Comparison of ENCODE assay signal across 24 cellular contexts in the genomic region with DNA sequence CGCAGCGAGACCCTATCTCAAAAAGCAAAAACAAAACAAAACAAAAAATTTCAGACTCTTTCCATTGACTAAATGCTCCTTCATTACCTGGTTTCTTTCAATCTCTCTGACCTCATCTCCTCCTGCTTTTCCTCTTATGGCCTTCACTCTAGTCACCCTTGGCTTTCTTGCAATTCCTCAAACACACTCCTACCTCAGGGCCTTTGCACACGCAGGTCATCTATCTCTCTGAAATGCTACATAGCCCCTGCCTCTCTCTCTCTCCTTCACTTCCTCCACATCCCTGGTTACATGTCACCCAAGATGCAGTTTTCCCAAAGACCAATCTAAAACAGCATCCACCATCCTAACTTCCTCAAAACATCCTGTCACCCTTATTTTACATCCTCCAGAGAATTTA.
DNase-seq lines count a peak whose midpoint lies in the region; ATAC-seq, FAIRE-seq and TF ChIP-seq lines count a peak whose summit lies in the region.
"Had no signal": no experiment of that assay in that cellular context is flagged by ENCODE, and none has a peak within 500 bp of the region (broad histone marks: within the 10 kb centered on the region; RNA-seq: fewer than 3 reads in every experiment).

No MANE protein-coding gene starts in this region.

- peak overlapping the region in 7 of 8 donors; percentile 20 to 91 (median 61) for H3K27ac Mint-ChIP-seq in CD8-positive, alpha-beta memory T cell
- H3K27ac Mint-ChIP-seq in activated naive CD8-positive, alpha-beta T cell treated with anti-CD3 and anti-CD28 coated beads, Interleukin-2, amount 10 ng/mL, durations not matched to agents 7 days and 5 days = peak overlapping the region; percentile 47
- H3K27ac Mint-ChIP-seq: WTC11 had no signal

- H3K9me3 ChIP-seq in BLaER1 treated with 17β-estradiol and CSF1 and Interleukin-3, amounts not matched to agents 10 nM and 100 nM (replicated peaks in 1 of 11) = peaks cover 0 to 22% (median 5%) of the 10 kb centered on the region in 11 experiments; a peak in 9 of 22 replicates
- no peaks in the 10 kb centered on the region for H3K9me3 ChIP-seq in CD8-positive, alpha-beta memory T cell (ENCODE audit: low read length)
- H3K9me3 ChIP-seq in kidney (ENCODE audit: control insufficient read depth in 1 of 2, low read length in 2 of 2) (no peaks in the 10 kb centered on the region), aorta (ENCODE audit: control insufficient read depth, low read length) (no peaks in the 10 kb centered on the region)
- H3K9me3 ChIP-seq: heart right ventricle, transverse colon had no signal

- H3K27me3 Mint-ChIP-seq in CD8-positive, alpha-beta memory T cell = no peaks in the 10 kb centered on the region
- H3K27me3 Mint-ChIP-seq in activated naive CD8-positive, alpha-beta T cell treated with anti-CD3 and anti-CD28 coated beads, Interleukin-2, amount 10 ng/mL, durations not matched to agents 7 days and 5 days = no peaks in the 10 kb centered on the region
- H3K27me3 Mint-ChIP-seq: naive B cell; stimulated activated naive CD8-positive, alpha-beta T cell treated with anti-CD3 and anti-CD28 coated beads, Interleukin-15, amount 100 ng/mL, for 72 hours had no signal

- H3K9ac ChIP-seq in BLaER1 treated with 17β-estradiol and CSF1 and Interleukin-3, amounts not matched to agents 10 nM and 100 nM = no peak overlapping the region
- no peak overlapping the region for H3K9ac ChIP-seq in kidney (ENCODE audit: low read length in 2 of 2)

- peaks cover 9 to 88% (median 31%) of the 10 kb centered on the region in 3 donors for H3K36me3 Mint-ChIP-seq in CD8-positive, alpha-beta memory T cell
- H3K36me3 Mint-ChIP-seq in activated naive CD8-positive, alpha-beta T cell treated with anti-CD3 and anti-CD28 coated beads, Interleukin-2, amount 10 ng/mL, durations not matched to agents 7 days and 5 days = peaks cover 50% of the 10 kb centered on the region

- H3K4me3 Mint-ChIP-seq in CD8-positive, alpha-beta memory T cell = no peak overlapping the region
- H3K4me3 Mint-ChIP-seq in activated naive CD8-positive, alpha-beta T cell treated with anti-CD3 and anti-CD28 coated beads, Interleukin-2, amount 10 ng/mL, durations not matched to agents 7 days and 5 days = no peak overlapping the region
- H3K4me3 Mint-ChIP-seq: naive B cell; stimulated activated naive CD8-positive, alpha-beta T cell treated with anti-CD3 and anti-CD28 coated beads, Interleukin-15, amount 100 ng/mL, for 72 hours; WTC11 had no signal

- intact Hi-C loops in kidney (cut with DNase I) = no loop called here
- intact Hi-C loops in aorta (cut with DNase I) = no loop called here

- no peak for DNase-seq in CD8-positive, alpha-beta memory T cell
- no peak for DNase-seq in activated naive CD8-positive, alpha-beta T cell treated with anti-CD3 and anti-CD28 coated beads, Interleukin-2, amount 10 ng/mL, durations not matched to agents 7 days and 5 days
- DNase-seq in kidney (no peak), aorta (no peak), left lobe of liver (ENCODE audit: low spot score) (no peak)
- DNase-seq: activated CD4-positive, alpha-beta T cell treated with anti-CD3 and anti-CD28 coated beads, Interleukin-2, amount 50 U/mL, for 4 hours; activated naive CD4-positive, alpha-beta T cell treated with Interleukin-2 at 50 U/mL for 16 hours; DMS153; heart right ventricle; KG1; MM.1S; naive B cell; NCI-H1436; NCI-H2107; right cardiac atrium; stimulated activated CD4-positive, alpha-beta T cell treated with anti-CD3 and anti-CD28 coated beads, Interleukin-4, amount 100 ng/mL, for 24 hours; stimulated activated naive CD8-positive, alpha-beta T cell treated with anti-CD3 and anti-CD28 coated beads, Interleukin-15, amount 100 ng/mL, for 72 hours; transverse colon had no signal

- H3K4me1 Mint-ChIP-seq in CD8-positive, alpha-beta memory T cell = peaks cover 60 to 90% (median 73%) of the 10 kb centered on the region in 3 donors
- H3K4me1 Mint-ChIP-seq in activated naive CD8-positive, alpha-beta T cell treated with anti-CD3 and anti-CD28 coated beads, Interleukin-2, amount 10 ng/mL, durations not matched to agents 7 days and 5 days = peaks cover 59% of the 10 kb centered on the region

- H3K4me2 ChIP-seq in BLaER1 treated with 17β-estradiol and CSF1 and Interleukin-3, amounts not matched to agents 10 nM and 100 nM = peak overlapping the region in 10 of 11 experiments; percentile 28 to 94 (median 64); a peak in 16 of 22 replicates

- H3K36me3 ChIP-seq in BLaER1 treated with 17β-estradiol and CSF1 and Interleukin-3, amounts not matched to agents 10 nM and 100 nM = peaks cover 0 to 99% (median 13%) of the 10 kb centered on the region in 11 experiments; a peak in 17 of 22 replicates
- peaks cover 35% of the 10 kb centered on the region for H3K36me3 ChIP-seq in CD8-positive, alpha-beta memory T cell (ENCODE audit: insufficient read depth, low read length)
- H3K36me3 ChIP-seq in kidney (ENCODE audit: control insufficient read depth in 1 of 2, insufficient read depth in 2 of 2, low read length in 2 of 2) (no peaks in the 10 kb centered on the region), aorta (ENCODE audit: control insufficient read depth in 1 of 2, insufficient read depth in 2 of 2, low read length in 1 of 2) (no peaks in the 10 kb centered on the region)
- H3K36me3 ChIP-seq: transverse colon had no signal

- no peak for TF ChIP-seq CTCF in kidney (IDR thresholded peaks at IDR 0.05; ENCODE audit: borderline replicate concordance, extremely low read depth, insufficient read depth)

- peaks cover 0 to 100% (median 0%) of the 10 kb centered on the region in 11 experiments; a peak in 6 of 22 replicates for H4K20me1 ChIP-seq in BLaER1 treated with 17β-estradiol and CSF1 and Interleukin-3, amounts not matched to agents 10 nM and 100 nM

- POLR2A ChIA-PET in CD8-positive, alpha-beta memory T cell (lab: Charles Lee) = interaction anchor here (0.6 kb wide), 2 partner anchors 14 to 156 kb away, joined by 3 read pairs; no protein-coding TSS in a partner anchor
- POLR2A ChIA-PET in activated naive CD8-positive, alpha-beta T cell treated with anti-CD3 and anti-CD28 coated beads, Interleukin-2, amount 10 ng/mL, durations not matched to agents 7 days and 5 days (lab: Charles Lee) = interaction anchor here (0.6 to 1.2 kb wide), 3 partner anchors 12 to 1271 kb away, joined by 3 read pairs; no protein-coding TSS in a partner anchor

- CTCF ChIA-PET in CD8-positive, alpha-beta memory T cell (lab: Charles Lee) = interaction anchor here (0.8 to 1.0 kb wide), 2 partner anchors 8 to 15 kb away, joined by 3 read pairs; no protein-coding TSS in a partner anchor

- peaks cover 55 to 100% (median 93%) of the 10 kb centered on the region in 10 experiments for H3K4me1 ChIP-seq in BLaER1 treated with 17β-estradiol and CSF1 and Interleukin-3, amounts not matched to agents 10 nM and 100 nM
- peaks cover 7% of the 10 kb centered on the region for H3K4me1 ChIP-seq in CD8-positive, alpha-beta memory T cell (ENCODE audit: insufficient read depth, low read length)
- H3K4me1 ChIP-seq in kidney (ENCODE audit: control insufficient read depth in 1 of 2, insufficient read depth in 1 of 2, low read depth in 1 of 2, low read length in 2 of 2) (no peaks in the 10 kb centered on the region), aorta (ENCODE audit: control insufficient read depth in 1 of 2, insufficient read depth in 2 of 2, low read length in 2 of 2) (no peaks in the 10 kb centered on the region)
- H3K4me1 ChIP-seq: transverse colon had no signal

- no peak for FAIRE-seq in kidney (lab: Jason Lieb, UNC)
- FAIRE-seq: H54 had no signal

- no peaks in the 10 kb centered on the region for H3K9me3 Mint-ChIP-seq in CD8-positive, alpha-beta memory T cell
- H3K9me3 Mint-ChIP-seq in activated naive CD8-positive, alpha-beta T cell treated with anti-CD3 and anti-CD28 coated beads, Interleukin-2, amount 10 ng/mL, durations not matched to agents 7 days and 5 days = no peaks in the 10 kb centered on the region
- H3K9me3 Mint-ChIP-seq: naive B cell; stimulated activated naive CD8-positive, alpha-beta T cell treated with anti-CD3 and anti-CD28 coated beads, Interleukin-15, amount 100 ng/mL, for 72 hours; WTC11 had no signal

- H3K27ac ChIP-seq in BLaER1 treated with 17β-estradiol and CSF1 and Interleukin-3, amounts not matched to agents 10 nM and 100 nM = peak overlapping the region in 1 of 11 experiments; percentile 30; a peak in 2 of 22 replicates
- no peak overlapping the region for H3K27ac ChIP-seq in CD8-positive, alpha-beta memory T cell (ENCODE audit: low read depth, low read length)
- H3K27ac ChIP-seq in layer of hippocampus (ENCODE audit: low read depth, low read length) (peak overlapping the region; percentile 98), kidney (ENCODE audit: low read depth in 2 of 2, low read length in 2 of 2) (no peak overlapping the region), aorta (ENCODE audit: low read depth in 1 of 2, low read length in 2 of 2) (no peak overlapping the region)
- H3K27ac ChIP-seq: heart right ventricle, transverse colon had no signal

- 98% methylated on average over 3 of the region's 3 CpGs for WGBS in aorta, 2 donors

- H3K27me3 ChIP-seq in BLaER1 treated with 17β-estradiol and CSF1 and Interleukin-3, amounts not matched to agents 10 nM and 100 nM = no peaks in the 10 kb centered on the region
- H3K27me3 ChIP-seq in CD8-positive, alpha-beta memory T cell (ENCODE audit: insufficient read depth, low read length, poor library complexity, severe bottlenecking) = no peaks in the 10 kb centered on the region
- no peaks in the 10 kb centered on the region for H3K27me3 ChIP-seq in layer of hippocampus (ENCODE audit: control insufficient read depth, insufficient read depth, low read length)
- no peaks in the 10 kb centered on the region for H3K27me3 ChIP-seq in aorta (ENCODE audit: control insufficient read depth in 1 of 2, insufficient read depth in 2 of 2, low read length in 1 of 2)
- H3K27me3 ChIP-seq: heart right ventricle, transverse colon had no signal

- no peak overlapping the region for H3K4me3 ChIP-seq in BLaER1 treated with 17β-estradiol and CSF1 and Interleukin-3, amounts not matched to agents 10 nM and 100 nM
- no peak overlapping the region for H3K4me3 ChIP-seq in CD8-positive, alpha-beta memory T cell (ENCODE audit: low read length)
- no peak overlapping the region for H3K4me3 ChIP-seq in kidney (ENCODE audit: low read length in 2 of 2)
- no peak overlapping the region for H3K4me3 ChIP-seq in aorta (ENCODE audit: low read length in 2 of 2)
- H3K4me3 ChIP-seq: heart right ventricle, transverse colon had no signal

- no peak for ATAC-seq in activated naive CD8-positive, alpha-beta T cell treated with anti-CD3 and anti-CD28 coated beads, Interleukin-2, amount 10 ng/mL, durations not matched to agents 7 days and 5 days (ENCODE audit: low read depth)
- ATAC-seq in esophagus mucosa = no peak
- no peak for ATAC-seq in aorta (ENCODE audit: low FRiP score)
- no peak for ATAC-seq in left lobe of liver
- ATAC-seq: heart right ventricle; right cardiac atrium; SK-N-SH treated with all-trans-retinoic acid at 6 μM for 48 hours; stimulated activated naive CD8-positive, alpha-beta T cell treated with anti-CD3 and anti-CD28 coated beads, Interleukin-15, amount 100 ng/mL, for 72 hours; WTC11 had no signal
